15 cellular contexts compared by ENCODE assay signal in the genomic region with DNA sequence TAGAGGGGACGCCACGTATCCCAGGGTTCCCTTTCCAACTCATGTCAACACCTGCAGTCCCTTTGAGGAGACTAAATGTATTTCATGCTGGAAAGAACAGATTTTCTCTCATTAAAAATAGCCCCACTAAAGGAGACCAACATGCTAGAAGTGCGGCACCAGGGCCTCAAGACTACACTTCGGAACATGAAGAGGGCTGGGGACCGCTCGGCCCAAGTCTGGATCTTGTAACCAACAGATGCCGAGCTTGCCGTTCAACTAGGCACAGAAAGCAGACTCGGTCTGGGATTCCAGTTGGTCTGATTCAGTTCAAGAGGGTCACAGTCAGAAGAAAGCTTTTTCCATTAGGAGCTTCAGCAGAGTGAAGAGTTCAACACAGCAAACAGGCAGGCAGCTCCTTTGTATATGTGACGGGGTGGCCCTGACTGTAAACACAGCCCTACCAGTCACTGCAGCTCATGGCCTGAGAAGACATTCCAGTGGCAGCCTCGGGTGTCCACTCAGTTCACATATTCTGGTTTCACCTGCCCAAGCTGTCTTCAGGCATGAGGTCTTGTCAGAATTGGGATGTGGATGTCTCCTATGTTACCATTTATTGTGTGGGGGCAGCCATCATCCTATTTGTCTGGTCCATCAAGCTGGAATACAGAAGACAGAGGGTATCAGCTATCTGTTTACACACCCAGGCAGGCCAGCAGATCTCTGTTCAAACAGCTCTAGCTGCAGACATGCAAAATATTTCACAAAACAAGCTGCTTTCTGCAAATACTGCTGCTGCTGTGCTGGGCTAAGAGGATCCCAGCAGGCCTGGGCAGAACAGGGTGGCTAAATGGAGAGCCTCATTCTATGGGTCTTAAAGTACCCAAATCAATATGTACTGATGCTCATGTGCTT. TPM values are rescaled to one million over a fixed set of nuclear protein-coding genes. Genes with fewer than 3 reads are reported as not detected.
DNase-seq lines count a peak whose midpoint lies in the region; ATAC-seq, FAIRE-seq and TF ChIP-seq lines count a peak whose summit lies in the region.
"Had no signal": no experiment of that assay in that cellular context is flagged by ENCODE, and none has a peak within 500 bp of the region (broad histone marks: within the 10 kb centered on the region; RNA-seq: fewer than 3 reads in every experiment).

No MANE protein-coding gene starts in this region.

- H3K27me3 Mint-ChIP-seq in glutamatergic neuron (ENCODE audit: unreplicated experiment) = peaks cover 9% of the 10 kb centered on the region
- H3K27me3 Mint-ChIP-seq: naive B cell had no signal

- no peak for TF ChIP-seq POLR2A in A549 (IDR thresholded peaks at IDR 0.05; ENCODE audit: low read length)

- H3K9ac ChIP-seq in MM.1S (ENCODE audit: low read length) = no peak overlapping the region

- TF ChIP-seq CTCF in A549 (IDR thresholded peaks at IDR 0.05) (no peak), AG04450 (IDR thresholded peaks at IDR 0.05; ENCODE audit: low read depth, low read length) (no peak), RWPE1 (conservative IDR thresholded peaks at IDR 0.05; ENCODE audit: low read depth) (no peak), glutamatergic neuron (IDR thresholded peaks at IDR 0.05; ENCODE audit: partially characterized antibody, unreplicated experiment) (no peak), MM.1S (IDR thresholded peaks at IDR 0.05; ENCODE audit: low read length) (no peak)

- CTCF ChIA-PET in A549 (lab: Yijun Ruan, JAX) = interaction anchor here (0.6 to 2.2 kb wide), 6 partner anchors 8 to 233 kb away, joined by 3 to 9 read pairs (median 3); partner anchors contain the start of gene PSMD13
- CTCF ChIA-PET in AG04450 (lab: Charles Lee) = interaction anchor here (1.5 kb wide), 1 partner anchor 12 kb away, joined by 3 read pairs; no protein-coding TSS in a partner anchor
- CTCF ChIA-PET in RWPE1 (lab: Yijun Ruan, JAX) = no interaction called here

- H3K9me3 Mint-ChIP-seq in glutamatergic neuron (ENCODE audit: unreplicated experiment) = peaks cover 6% of the 10 kb centered on the region
- H3K9me3 Mint-ChIP-seq: CD8-positive, alpha-beta T cell; naive B cell had no signal

- peaks cover 4% of the 10 kb centered on the region for H3K79me2 ChIP-seq in MM.1S (ENCODE audit: low read length)

- H3K4me2 ChIP-seq in A549 = no peak overlapping the region
- no peak overlapping the region for H3K4me2 ChIP-seq in MM.1S (ENCODE audit: low read depth, low read length)

- peak in 1 of 2 experiments; percentile 20; a peak in 1 of 6 replicates for ATAC-seq in A549
- ATAC-seq: left ventricle myocardium superior had no signal

- no peaks in the 10 kb centered on the region for H3K4me1 ChIP-seq in A549
- H3K4me1 ChIP-seq in MM.1S (ENCODE audit: low read length) = no peaks in the 10 kb centered on the region
- H3K4me1 ChIP-seq: SJCRH30, upper lobe of right lung had no signal

- H3K36me3 ChIP-seq in MM.1S (replicated peaks; ENCODE audit: insufficient read depth, low read length) = peaks cover 13% of the 10 kb centered on the region; the same call in 1 of the 2 replicates

- no peak overlapping the region for H2AFZ ChIP-seq in MM.1S (ENCODE audit: low read length)

- FAIRE-seq in A549 (lab: Jason Lieb, UNC) = no peak
- FAIRE-seq in urothelium cell line (lab: Jason Lieb, UNC) = no peak

- H3K9me3 ChIP-seq in A549 = no peaks in the 10 kb centered on the region
- no peaks in the 10 kb centered on the region for H3K9me3 ChIP-seq in AG04450 (ENCODE audit: control insufficient read depth, insufficient read depth, low read length)
- H3K9me3 ChIP-seq in MM.1S (replicated peaks; ENCODE audit: insufficient read depth, low read length) = no peaks in the 10 kb centered on the region
- H3K9me3 ChIP-seq: SJCRH30, upper lobe of right lung had no signal

- H3K4me3 Mint-ChIP-seq in glutamatergic neuron (ENCODE audit: unreplicated experiment) = no peak overlapping the region
- H3K4me3 Mint-ChIP-seq: CD8-positive, alpha-beta T cell had no signal

- H3K36me3 Mint-ChIP-seq in glutamatergic neuron (ENCODE audit: unreplicated experiment) = peaks cover 8% of the 10 kb centered on the region

- DNase-seq in A549 (ENCODE audit: low read depth in 1 of 2, low spot score in 1 of 2) (no peak), AG04450 (ENCODE audit: low read depth, low spot score) (no peak), RWPE1 (ENCODE audit: low spot score) (no peak), glutamatergic neuron (no peak), urothelium cell line (ENCODE audit: low spot score) (no peak), AG08395 (ENCODE audit: low spot score) (no peak), MM.1S (no peak)
- no peak for DNase-seq in stimulated activated CD4-positive, alpha-beta T cell treated with anti-CD3 and anti-CD28 coated beads, Interleukin-2, amount 100 ng/mL, for 24 hours
- DNase-seq: left ventricle myocardium superior; naive B cell; SJCRH30; stimulated activated CD8-positive, alpha-beta memory T cell treated with anti-CD3 and anti-CD28 coated beads, Interleukin-4, amount 100 ng/mL, for 48 hours; upper lobe of right lung had no signal

- 0 out of 2 replicates have a peak, but pooled peaks cover 3% of the 10 kb centered on the region for H3F3A ChIP-seq in MM.1S (ENCODE audit: insufficient read depth, low read length)

- H3K27me3 ChIP-seq in AG04450 (ENCODE audit: control insufficient read depth, insufficient read depth, low read length) (no peaks in the 10 kb centered on the region), MM.1S (replicated peaks; ENCODE audit: insufficient read depth, low read length) (no peaks in the 10 kb centered on the region)
- H3K27me3 ChIP-seq: SJCRH30, upper lobe of right lung had no signal

- TF ChIP-seq EP300 in A549 (IDR thresholded peaks at IDR 0.05) = no peak

- POLR2A ChIA-PET in A549 (lab: Yijun Ruan, JAX) = interaction anchor here (0.9 to 2.9 kb wide), 2 partner anchors 9 to 232 kb away, joined by 3 to 18 read pairs; partner anchors contain the start of genes BET1L and RIC8A
- POLR2A ChIA-PET in AG04450 (lab: Yijun Ruan, JAX) = interaction anchor here (1.2 to 1.9 kb wide), 2 partner anchors 9 to 139 kb away, joined by 5 to 10 read pairs; partner anchors contain the start of genes BET1L and RIC8A
- POLR2A ChIA-PET in RWPE1 (lab: Yijun Ruan, JAX; ENCODE audit: low non-redundant PET) = interaction anchor here (0.6 to 0.8 kb wide), 3 partner anchors 9 to 146 kb away, joined by 3 read pairs; partner anchors contain the start of genes BET1L and RIC8A

- TF ChIP-seq RAD21 in A549 (conservative IDR thresholded peaks at IDR 0.05 in 1 of 2, IDR thresholded peaks at IDR 0.05 in 1 of 2) = no peak

- H3K27ac ChIP-seq in A549 (no peak overlapping the region), AG04450 (ENCODE audit: low read depth, low read length) (peak overlapping the region; percentile 52), RWPE1 (peak overlapping the region; percentile 62), MM.1S (ENCODE audit: low read length) (no peak overlapping the region)
- H3K27ac ChIP-seq: SJCRH30, upper lobe of right lung had no signal

- no peaks in the 10 kb centered on the region for H3K9me2 ChIP-seq in MM.1S (replicated peaks; ENCODE audit: insufficient read depth, low read length)

- H4K20me1 ChIP-seq in MM.1S (ENCODE audit: insufficient read depth, low read length) = no peaks in the 10 kb centered on the region

- no peaks in the 10 kb centered on the region for H3K4me1 Mint-ChIP-seq in glutamatergic neuron (ENCODE audit: low read depth, unreplicated experiment)

- no peak overlapping the region for H3K4me3 ChIP-seq in A549
- no peak overlapping the region for H3K4me3 ChIP-seq in AG04450 (ENCODE audit: low read depth, low read length)
- H3K4me3 ChIP-seq in MM.1S (ENCODE audit: low read length) = no peak overlapping the region
- H3K4me3 ChIP-seq: SJCRH30, upper lobe of right lung had no signal

- 94% methylated on average over 11 of the region's 11 CpGs for WGBS in A549 (ENCODE audit: missing lambda C conversion rate)

- H3K27ac Mint-ChIP-seq in glutamatergic neuron (ENCODE audit: unreplicated experiment) = peak overlapping the region; percentile 17

RNA-seq across cellular contexts. Expression of gene RIC8A, which starts 8.8 kb away (rescaled TPM):
- polyA plus RNA-seq in A549 (2011; rRNA removed) (82.0 and 119 TPM in 2 replicates), A549 (2017; fragmentation: RNase III; extraction: RNeasy Plus Mini Kit Qiagen cat#74134 plus additional on column Dnase treatment) (101 to 111 TPM (median 108 TPM) in 3 replicates), AG04450 (2011; rRNA removed) (118 and 153 TPM in 2 replicates)
- polyA plus RNA-seq in A549 (2012; cell fraction: cytosol; rRNA removed) = 114 and 132 TPM in 2 replicates
- 220 TPM in 2 replicates for polyA plus RNA-seq in A549 (2012; cell fraction: nucleus; rRNA removed)
- polyA minus RNA-seq in A549 (2011; rRNA and poly(A)+ RNA removed) = 195 and 239 TPM in 2 replicates
- polyA minus RNA-seq in AG04450 (2011; rRNA and poly(A)+ RNA removed) = 169 and 266 TPM in 2 replicates
- 95.5 TPM for total RNA-seq in glutamatergic neuron (ENCODE audit: unreplicated experiment)

RNA-seq across cellular contexts. Expression of gene BET1L, which starts 9.1 kb away (rescaled TPM):
- 44.5 and 54.0 TPM in 2 replicates for polyA plus RNA-seq in A549 (2011; rRNA removed)
- 38.5 and 53.0 TPM in 2 replicates for polyA plus RNA-seq in A549 (2012; cell fraction: cytosol; rRNA removed)
- polyA plus RNA-seq in A549 (2012; cell fraction: nucleus; rRNA removed) = 43.9 and 46.5 TPM in 2 replicates
- 26.4 to 28.5 TPM (median 28.3 TPM) in 3 replicates for polyA plus RNA-seq in A549 (2017; fragmentation: RNase III; extraction: RNeasy Plus Mini Kit Qiagen cat#74134 plus additional on column Dnase treatment)
- polyA minus RNA-seq in A549 (2011; rRNA and poly(A)+ RNA removed) = 52.5 and 55.5 TPM in 2 replicates
- 75.0 and 86.4 TPM in 2 replicates for polyA plus RNA-seq in AG04450 (2011; rRNA removed)
- 66.1 and 86.7 TPM in 2 replicates for polyA minus RNA-seq in AG04450 (2011; rRNA and poly(A)+ RNA removed)
- total RNA-seq in glutamatergic neuron (ENCODE audit: unreplicated experiment) = 45.5 TPM

RNA-seq across cellular contexts. Expression of gene SIRT3, which starts 19.8 kb away (rescaled TPM):
- polyA plus RNA-seq in A549 (2011; rRNA removed) (18.4 and 22.3 TPM in 2 replicates), A549 (2017; fragmentation: RNase III; extraction: RNeasy Plus Mini Kit Qiagen cat#74134 plus additional on column Dnase treatment) (19.2 to 20.8 TPM (median 20.3 TPM) in 3 replicates), AG04450 (2011; rRNA removed) (14.7 and 15.8 TPM in 2 replicates)
- polyA plus RNA-seq in A549 (2012; cell fraction: cytosol; rRNA removed) = 27.2 and 30.8 TPM in 2 replicates
- 58.0 and 84.3 TPM in 2 replicates for polyA plus RNA-seq in A549 (2012; cell fraction: nucleus; rRNA removed)
- polyA minus RNA-seq in A549 (2011; rRNA and poly(A)+ RNA removed) = 16.9 and 19.8 TPM in 2 replicates
- 10.9 and 14.8 TPM in 2 replicates for polyA minus RNA-seq in AG04450 (2011; rRNA and poly(A)+ RNA removed)
- 23.6 TPM for total RNA-seq in glutamatergic neuron (ENCODE audit: unreplicated experiment)

RNA-seq across cellular contexts. Expression of gene PSMD13, which starts 20.4 kb away (rescaled TPM):
- polyA plus RNA-seq in A549 (2011; rRNA removed) (144 and 153 TPM in 2 replicates), A549 (2017; fragmentation: RNase III; extraction: RNeasy Plus Mini Kit Qiagen cat#74134 plus additional on column Dnase treatment) (198 to 215 TPM (median 198 TPM) in 3 replicates), AG04450 (2011; rRNA removed) (138 and 148 TPM in 2 replicates)
- polyA plus RNA-seq in A549 (2012; cell fraction: cytosol; rRNA removed) = 153 and 180 TPM in 2 replicates
- 121 and 157 TPM in 2 replicates for polyA plus RNA-seq in A549 (2012; cell fraction: nucleus; rRNA removed)
- 67.3 and 71.2 TPM in 2 replicates for polyA minus RNA-seq in A549 (2011; rRNA and poly(A)+ RNA removed)
- 55.4 and 67.1 TPM in 2 replicates for polyA minus RNA-seq in AG04450 (2011; rRNA and poly(A)+ RNA removed)
- 136 TPM for total RNA-seq in glutamatergic neuron (ENCODE audit: unreplicated experiment)

RNA-seq across cellular contexts. Expression of gene SCGB1C1, which starts 23.4 kb away (rescaled TPM):
- polyA plus RNA-seq in A549 (2011; rRNA removed) (not detected in 2 replicates), A549 (2017; fragmentation: RNase III; extraction: RNeasy Plus Mini Kit Qiagen cat#74134 plus additional on column Dnase treatment) (not detected in 3 replicates), AG04450 (2011; rRNA removed) (not detected in 2 replicates)
- polyA plus RNA-seq in A549 (2012; cell fraction: cytosol; rRNA removed) = not detected in 2 replicates
- polyA plus RNA-seq in A549 (2012; cell fraction: nucleus; rRNA removed) = not detected in 2 replicates
- not detected in 2 replicates for polyA minus RNA-seq in A549 (2011; rRNA and poly(A)+ RNA removed)
- not detected in 2 replicates for polyA minus RNA-seq in AG04450 (2011; rRNA and poly(A)+ RNA removed)
- not detected for total RNA-seq in glutamatergic neuron (ENCODE audit: unreplicated experiment)
- total RNA-seq: CD8-positive, alpha-beta T cell; dermis microvascular lymphatic vessel endothelial cell; left ventricle myocardium superior; SJCRH30; upper lobe of right lung had no signal

Comparison
In these comparisons a context has a peak if more than half of its experiments do, and no peak if none do; other contexts are left out.
1. H3K27ac ChIP-seq: peak in AG04450 (single experiment) and RWPE1 (single experiment); none in A549 (0 of 2) and MM.1S (single experiment).